ENCODE assay signal across 1 cellular context in genomic region chr3:189799366-189799765, GRCh38.
TF ChIP-seq lines count a peak whose summit lies in the region.

No MANE protein-coding gene starts in this region.

TF ChIP-seq in GM12878, 131 proteins besides CTCF, POLR2A, EP300 and RAD21 (continued from another document):
- TF ChIP-seq, protein P1, sequence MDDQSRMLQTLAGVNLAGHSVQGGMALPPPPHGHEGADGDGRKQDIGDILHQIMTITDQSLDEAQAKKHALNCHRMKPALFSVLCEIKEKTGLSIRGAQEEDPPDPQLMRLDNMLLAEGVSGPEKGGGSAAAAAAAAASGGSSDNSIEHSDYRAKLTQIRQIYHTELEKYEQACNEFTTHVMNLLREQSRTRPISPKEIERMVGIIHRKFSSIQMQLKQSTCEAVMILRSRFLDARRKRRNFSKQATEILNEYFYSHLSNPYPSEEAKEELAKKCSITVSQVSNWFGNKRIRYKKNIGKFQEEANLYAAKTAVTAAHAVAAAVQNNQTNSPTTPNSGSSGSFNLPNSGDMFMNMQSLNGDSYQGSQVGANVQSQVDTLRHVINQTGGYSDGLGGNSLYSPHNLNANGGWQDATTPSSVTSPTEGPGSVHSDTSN (IDR thresholded peaks at IDR 0.05; ENCODE audit: insufficient replicate concordance, low read depth, low read length), result peak; percentile 42
